1 cellular context compared by ENCODE assay signal in genomic region chr18:59646946-59647307, GRCh38.
TF ChIP-seq lines count a peak whose summit lies in the region.

No MANE protein-coding gene starts in this region.

TF ChIP-seq in GM23338, 12 proteins besides CTCF, POLR2A, EP300 and RAD21 (continued from another document):
- TF ChIP-seq, protein P1, sequence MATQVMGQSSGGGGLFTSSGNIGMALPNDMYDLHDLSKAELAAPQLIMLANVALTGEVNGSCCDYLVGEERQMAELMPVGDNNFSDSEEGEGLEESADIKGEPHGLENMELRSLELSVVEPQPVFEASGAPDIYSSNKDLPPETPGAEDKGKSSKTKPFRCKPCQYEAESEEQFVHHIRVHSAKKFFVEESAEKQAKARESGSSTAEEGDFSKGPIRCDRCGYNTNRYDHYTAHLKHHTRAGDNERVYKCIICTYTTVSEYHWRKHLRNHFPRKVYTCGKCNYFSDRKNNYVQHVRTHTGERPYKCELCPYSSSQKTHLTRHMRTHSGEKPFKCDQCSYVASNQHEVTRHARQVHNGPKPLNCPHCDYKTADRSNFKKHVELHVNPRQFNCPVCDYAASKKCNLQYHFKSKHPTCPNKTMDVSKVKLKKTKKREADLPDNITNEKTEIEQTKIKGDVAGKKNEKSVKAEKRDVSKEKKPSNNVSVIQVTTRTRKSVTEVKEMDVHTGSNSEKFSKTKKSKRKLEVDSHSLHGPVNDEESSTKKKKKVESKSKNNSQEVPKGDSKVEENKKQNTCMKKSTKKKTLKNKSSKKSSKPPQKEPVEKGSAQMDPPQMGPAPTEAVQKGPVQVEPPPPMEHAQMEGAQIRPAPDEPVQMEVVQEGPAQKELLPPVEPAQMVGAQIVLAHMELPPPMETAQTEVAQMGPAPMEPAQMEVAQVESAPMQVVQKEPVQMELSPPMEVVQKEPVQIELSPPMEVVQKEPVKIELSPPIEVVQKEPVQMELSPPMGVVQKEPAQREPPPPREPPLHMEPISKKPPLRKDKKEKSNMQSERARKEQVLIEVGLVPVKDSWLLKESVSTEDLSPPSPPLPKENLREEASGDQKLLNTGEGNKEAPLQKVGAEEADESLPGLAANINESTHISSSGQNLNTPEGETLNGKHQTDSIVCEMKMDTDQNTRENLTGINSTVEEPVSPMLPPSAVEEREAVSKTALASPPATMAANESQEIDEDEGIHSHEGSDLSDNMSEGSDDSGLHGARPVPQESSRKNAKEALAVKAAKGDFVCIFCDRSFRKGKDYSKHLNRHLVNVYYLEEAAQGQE (IDR thresholded peaks at IDR 0.05; ENCODE audit: unreplicated experiment): no peak
- no peak for TF ChIP-seq ZNF331 (CRISPR knock-in tag; IDR thresholded peaks at IDR 0.05; ENCODE audit: low read depth)
- no peak for TF ChIP-seq POLR2AphosphoS5 (IDR thresholded peaks at IDR 0.05; ENCODE audit: low read depth)
